ENCODE assay signal across 14 cellular contexts in genomic region chr18:62384610-62385097, GRCh38. TPM values are rescaled to one million over a fixed set of nuclear protein-coding genes. Genes with fewer than 3 reads are reported as not detected.
DNase-seq lines count a peak whose midpoint lies in the region; ATAC-seq and TF ChIP-seq lines count a peak whose summit lies in the region.
"Had no signal": no experiment of that assay in that cellular context is flagged by ENCODE, and none has a peak within 500 bp of the region (broad histone marks: within the 10 kb centered on the region; RNA-seq: fewer than 3 reads in every experiment).

No MANE protein-coding gene starts in this region.

- no peaks in the 10 kb centered on the region for H3K4me1 ChIP-seq in foreskin keratinocyte

- H3K27ac Mint-ChIP-seq in activated T-helper 17 cell treated with anti-CD3 and anti-CD28 coated beads, Interleukin-2, amount 50 U/mL, for 72 hours: no peak overlapping the region
- H3K27ac Mint-ChIP-seq: activated naive CD8-positive, alpha-beta T cell treated with anti-CD3 and anti-CD28 coated beads, Interleukin-2, amount 50 U/mL, for 24 hours had no signal

- no peak for TF ChIP-seq CTCF in foreskin keratinocyte (conservative IDR thresholded peaks at IDR 0.05)

- in situ Hi-C loops in ACHN (cut with HindIII; ENCODE audit: low pct_ligation_motif_present, low pct_unique_long_range_greater_than_20kb, low sequenced_read_pairs): no loop called here

- peaks cover 3% of the 10 kb centered on the region for H3K27me3 Mint-ChIP-seq in activated T-helper 17 cell treated with anti-CD3 and anti-CD28 coated beads, Interleukin-2, amount 50 U/mL, for 72 hours
- H3K27me3 Mint-ChIP-seq: activated naive CD8-positive, alpha-beta T cell treated with anti-CD3 and anti-CD28 coated beads, Interleukin-2, amount 50 U/mL, for 24 hours had no signal

- DNase-seq in ELR (ENCODE audit: low read depth) (peak; percentile 30), foreskin keratinocyte (peak; percentile 7 to 63), posterior vena cava (ENCODE audit: low spot score) (peak; percentile 62), ACHN (no peak), NCI-H345 treated with DMSO at 0.1 percent for 48 hours (lab: John Stamatoyannopoulos, UW; ENCODE audit: unreplicated experiment) (no peak)
- DNase-seq: activated CD8-positive, alpha-beta memory T cell treated with anti-CD3 and anti-CD28 coated beads for 24 hours; activated naive CD8-positive, alpha-beta T cell treated with anti-CD3 and anti-CD28 coated beads, Interleukin-2, amount 50 U/mL, for 24 hours; DMS153; NCI-H446 treated with DMSO at 0.1 percent for 48 hours; stimulated activated CD4-positive, alpha-beta T cell treated with anti-CD3 and anti-CD28 coated beads, Interleukin-12 subunit alpha, Interleukin-12 subunit beta, amount 100 ng/mL, for 4 hours had no signal

- peak overlapping the region; percentile 67 for H3K27ac ChIP-seq in foreskin keratinocyte
- H3K27ac ChIP-seq: KMS-11 had no signal

- intact Hi-C loops in posterior vena cava (cut with DNase I): no loop called here

- H3K36me3 Mint-ChIP-seq in activated T-helper 17 cell treated with anti-CD3 and anti-CD28 coated beads, Interleukin-2, amount 50 U/mL, for 72 hours (ENCODE audit: low read depth): no peaks in the 10 kb centered on the region

- H3K27me3 ChIP-seq in foreskin keratinocyte: no peaks in the 10 kb centered on the region

- no peaks in the 10 kb centered on the region for H3K4me1 Mint-ChIP-seq in activated T-helper 17 cell treated with anti-CD3 and anti-CD28 coated beads, Interleukin-2, amount 50 U/mL, for 72 hours
- H3K4me1 Mint-ChIP-seq: activated naive CD8-positive, alpha-beta T cell treated with anti-CD3 and anti-CD28 coated beads, Interleukin-2, amount 50 U/mL, for 24 hours had no signal

- peaks cover 3% of the 10 kb centered on the region for H3K9me3 Mint-ChIP-seq in activated T-helper 17 cell treated with anti-CD3 and anti-CD28 coated beads, Interleukin-2, amount 50 U/mL, for 72 hours

- H3K4me3 Mint-ChIP-seq in activated T-helper 17 cell treated with anti-CD3 and anti-CD28 coated beads, Interleukin-2, amount 50 U/mL, for 72 hours: no peak overlapping the region
- H3K4me3 Mint-ChIP-seq: activated naive CD8-positive, alpha-beta T cell treated with anti-CD3 and anti-CD28 coated beads, Interleukin-2, amount 50 U/mL, for 24 hours had no signal

- peak; percentile 49 for ATAC-seq in activated T-helper 17 cell treated with anti-CD3 and anti-CD28 coated beads, Interleukin-2, amount 50 U/mL, for 72 hours (replicated peaks)
- ATAC-seq in foreskin keratinocyte (peak; percentile 87), GM21390 (IDR thresholded peaks at IDR 0.05; ENCODE audit: unreplicated experiment) (no peak), HG03460 (IDR thresholded peaks at IDR 0.05; ENCODE audit: unreplicated experiment) (no peak)
- ATAC-seq: activated naive CD8-positive, alpha-beta T cell treated with anti-CD3 and anti-CD28 coated beads, Interleukin-2, amount 50 U/mL, for 24 hours had no signal

RNA-seq across cellular contexts. Expression of gene TNFRSF11A, which starts 59.5 kb away (rescaled TPM):
- 10 to 100 TPM; 26.8 to 41.9 TPM for total RNA-seq in activated T-helper 17 cell treated with anti-CD3 and anti-CD28 coated beads, Interleukin-2, amount 50 U/mL, for 72 hours
- 0.63 and 1.1 TPM in 2 replicates for total RNA-seq in foreskin keratinocyte
- 0.39 and 0.58 TPM in 2 replicates for polyA plus RNA-seq in foreskin keratinocyte
- total RNA-seq in posterior vena cava: 10 to 100 TPM in 1 of 2 donors, 1 to 10 TPM in 1; 7.2 to 11.1 TPM

Comparison
In these comparisons a context has a peak if more than half of its experiments do, and no peak if none do; other contexts are left out.
1. DNase-seq: peak in ELR (single experiment), foreskin keratinocyte (2 of 2) and posterior vena cava (single experiment); none in ACHN (single experiment) and NCI-H345 treated with DMSO at 0.1 percent for 48 hours (single experiment).
2. ATAC-seq: peak in activated T-helper 17 cell treated with anti-CD3 and anti-CD28 coated beads, Interleukin-2, amount 50 U/mL, for 72 hours (single experiment) and foreskin keratinocyte (single experiment); none in GM21390 (single experiment) and HG03460 (single experiment).